In genomic region chr3:161879470-161879869, GRCh38 we compare ENCODE assay signal across 12 cellular contexts.
"Had no signal": no experiment of that assay in that cellular context is flagged by ENCODE, and none has a peak within 500 bp of the region (broad histone marks: within the 10 kb centered on the region; RNA-seq: fewer than 3 reads in every experiment).

No MANE protein-coding gene starts in this region.

- DNase-seq: activated CD4-positive, alpha-beta T cell treated with anti-CD3 and anti-CD28 coated beads, Interleukin-2, amount 10 ng/mL, durations not matched to agents 24 days and 14 days; activated naive CD4-positive, alpha-beta T cell treated with anti-CD3 and anti-CD28 coated beads for 36 hours; adrenal gland; brain microvascular endothelial cell; hypothalamus; kidney glomerular epithelial cell; pancreas; stimulated activated CD4-positive, alpha-beta T cell treated with anti-CD3 and anti-CD28 coated beads, Interleukin-12 subunit alpha, Interleukin-12 subunit beta, amount 100 ng/mL, for 4 hours; upper lobe of left lung had no signal

- H3K36me3 ChIP-seq: adrenal gland, brain microvascular endothelial cell, neural progenitor cell, pancreas, upper lobe of left lung had no signal

- H3K9me3 ChIP-seq: adrenal gland, pancreas, upper lobe of left lung had no signal

- H3K4me3 ChIP-seq: adrenal gland, neural progenitor cell, pancreas, upper lobe of left lung had no signal

- H3K27ac ChIP-seq: adrenal gland, brain microvascular endothelial cell, neural progenitor cell, pancreas, upper lobe of left lung had no signal

- H2AFZ ChIP-seq: neural progenitor cell had no signal

- H3K9ac ChIP-seq: neural progenitor cell had no signal

- ATAC-seq: activated T-helper 17 cell treated with anti-CD3 and anti-CD28 coated beads, Interleukin-2, amount 50 U/mL, for 72 hours; pancreas; WTC11 had no signal

- H3K4me2 ChIP-seq: neural progenitor cell had no signal

- H3K27me3 ChIP-seq: adrenal gland, brain microvascular endothelial cell, neural progenitor cell, pancreas, upper lobe of left lung had no signal
